ENCODE assay signal across 8 cellular contexts in the genomic region with DNA sequence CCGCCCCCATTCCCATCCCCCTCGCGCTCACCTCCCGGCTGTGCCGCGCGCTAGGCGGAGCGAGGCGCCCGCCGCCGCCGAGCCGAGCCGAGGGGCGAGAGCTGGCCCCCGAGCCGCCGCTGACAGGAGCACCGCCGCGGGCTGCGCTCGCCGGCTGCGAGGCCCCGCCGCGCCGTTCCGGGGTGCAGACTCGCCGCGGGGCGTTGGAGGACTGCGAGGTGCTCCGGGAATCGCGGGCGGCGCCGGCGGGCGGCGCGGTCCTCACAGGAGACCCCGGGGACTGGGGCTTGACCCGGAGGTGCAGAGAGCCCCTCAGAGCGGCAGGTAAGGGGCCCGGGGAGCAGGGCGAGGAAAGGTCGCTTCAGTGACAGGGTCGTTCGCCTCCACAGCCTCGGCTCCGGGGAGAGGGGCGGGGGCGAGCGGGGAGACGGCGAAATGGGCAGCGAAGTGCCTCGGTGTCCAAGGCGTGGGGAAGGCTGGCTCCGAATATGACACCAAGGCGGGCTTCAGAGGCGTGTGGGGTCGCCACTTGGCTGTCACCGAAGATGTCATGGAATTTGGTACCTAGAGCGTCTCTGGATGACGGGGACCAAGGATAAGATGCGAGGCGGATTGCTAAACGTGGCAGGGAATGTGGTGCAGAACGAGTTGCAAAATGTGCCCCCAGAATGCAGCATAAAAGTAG. TPM values are rescaled to one million over a fixed set of nuclear protein-coding genes. Genes with fewer than 3 reads are reported as not detected.
DNase-seq lines count a peak whose midpoint lies in the region; ATAC-seq and TF ChIP-seq lines count a peak whose summit lies in the region.

No MANE protein-coding gene starts in this region.

- no peak for TF ChIP-seq POLR2A in NB4 (IDR thresholded peaks at IDR 0.05; ENCODE audit: extremely low read depth, insufficient read length)

- peak overlapping the region; percentile 58 for H3K27ac Mint-ChIP-seq in activated T-cell treated with anti-CD3 and anti-CD28 coated beads, Interleukin-2, amount 50 U/mL, for 24 hours
- H3K27ac Mint-ChIP-seq in type B pancreatic cell: peak overlapping the region; percentile 39

- H4K20me1 ChIP-seq in BLaER1 treated with 17β-estradiol and CSF1 and Interleukin-3, amounts not matched to agents 10 nM and 100 nM: peaks cover 0 to 8% (median 0%) of the 10 kb centered on the region in 11 experiments; a peak in 5 of 22 replicates

- TF ChIP-seq CTCF in NB4 (IDR thresholded peaks at IDR 0.05; ENCODE audit: low read depth, low read length) (no peak), fibroblast of the aortic adventitia (IDR thresholded peaks at IDR 0.05; ENCODE audit: insufficient read depth, low read length) (no peak), neutrophil (IDR thresholded peaks at IDR 0.05) (no peak), type B pancreatic cell (conservative IDR thresholded peaks at IDR 0.05) (no peak)

- ATAC-seq in GM21381 (IDR thresholded peaks at IDR 0.05; ENCODE audit: unreplicated experiment): peak; percentile 12

- no peaks in the 10 kb centered on the region for H3K9me3 Mint-ChIP-seq in activated T-cell treated with anti-CD3 and anti-CD28 coated beads, Interleukin-2, amount 50 U/mL, for 24 hours
- H3K9me3 Mint-ChIP-seq in type B pancreatic cell: no peaks in the 10 kb centered on the region

- peak overlapping the region; percentile 80 to 93 (median 86) for H3K9ac ChIP-seq in BLaER1 treated with 17β-estradiol and CSF1 and Interleukin-3, amounts not matched to agents 10 nM and 100 nM

- peak overlapping the region; percentile 62 to 81 (median 78) for H3K27ac ChIP-seq in BLaER1 treated with 17β-estradiol and CSF1 and Interleukin-3, amounts not matched to agents 10 nM and 100 nM
- peak overlapping the region; percentile 85 for H3K27ac ChIP-seq in neutrophil

- H3K4me1 ChIP-seq in BLaER1 treated with 17β-estradiol and CSF1 and Interleukin-3, amounts not matched to agents 10 nM and 100 nM: peaks cover 15 to 29% (median 22%) of the 10 kb centered on the region in 10 experiments
- peaks cover 26 to 31% of the 10 kb centered on the region in 2 experiments for H3K4me1 ChIP-seq in neutrophil (ENCODE audit: control insufficient read depth in 1 of 2, insufficient read depth in 1 of 2, low read depth in 1 of 2, low read length in 1 of 2)

- H3K4me3 Mint-ChIP-seq in activated T-cell treated with anti-CD3 and anti-CD28 coated beads, Interleukin-2, amount 50 U/mL, for 24 hours: peak overlapping the region; percentile 81
- H3K4me3 Mint-ChIP-seq in type B pancreatic cell: peak overlapping the region; percentile 92

- no peaks in the 10 kb centered on the region for H3K36me3 ChIP-seq in BLaER1 treated with 17β-estradiol and CSF1 and Interleukin-3, amounts not matched to agents 10 nM and 100 nM
- H3K36me3 ChIP-seq in neutrophil: no peaks in the 10 kb centered on the region

- no peaks in the 10 kb centered on the region for H3K36me3 Mint-ChIP-seq in activated T-cell treated with anti-CD3 and anti-CD28 coated beads, Interleukin-2, amount 50 U/mL, for 24 hours (ENCODE audit: low read depth)
- no peaks in the 10 kb centered on the region for H3K36me3 Mint-ChIP-seq in type B pancreatic cell

- H3K27me3 ChIP-seq in BLaER1 treated with 17β-estradiol and CSF1 and Interleukin-3, amounts not matched to agents 10 nM and 100 nM: no peaks in the 10 kb centered on the region
- peaks cover 22% of the 10 kb centered on the region for H3K27me3 ChIP-seq in neutrophil

- 0 out of 22 replicates have a peak, but pooled peaks cover 0 to 2% (median 0%) of the 10 kb centered on the region in 11 experiments for H3K9me3 ChIP-seq in BLaER1 treated with 17β-estradiol and CSF1 and Interleukin-3, amounts not matched to agents 10 nM and 100 nM (replicated peaks in 1 of 11)
- H3K9me3 ChIP-seq in neutrophil: no peaks in the 10 kb centered on the region

- H3K4me1 Mint-ChIP-seq in activated T-cell treated with anti-CD3 and anti-CD28 coated beads, Interleukin-2, amount 50 U/mL, for 24 hours (ENCODE audit: low read depth): peaks cover 29% of the 10 kb centered on the region
- peaks cover 17% of the 10 kb centered on the region for H3K4me1 Mint-ChIP-seq in type B pancreatic cell (ENCODE audit: unreplicated experiment)

- H3K4me2 ChIP-seq in BLaER1 treated with 17β-estradiol and CSF1 and Interleukin-3, amounts not matched to agents 10 nM and 100 nM: peak overlapping the region; percentile 83 to 97 (median 94)

- peak overlapping the region; percentile 89 to 99 (median 95) for H3K4me3 ChIP-seq in BLaER1 treated with 17β-estradiol and CSF1 and Interleukin-3, amounts not matched to agents 10 nM and 100 nM
- H3K4me3 ChIP-seq in NB4 (ENCODE audit: low read depth, low read length) (peak overlapping the region; percentile 57), fibroblast of the aortic adventitia (ENCODE audit: low read depth, low read length) (peak overlapping the region; percentile 83), neutrophil (ENCODE audit: low read depth in 1 of 2, low read length in 1 of 2) (peak overlapping the region; percentile 85 to 89)

- H3K27me3 Mint-ChIP-seq in activated T-cell treated with anti-CD3 and anti-CD28 coated beads, Interleukin-2, amount 50 U/mL, for 24 hours: peaks cover 32% of the 10 kb centered on the region
- H3K27me3 Mint-ChIP-seq in type B pancreatic cell: peaks cover 22% of the 10 kb centered on the region

- DNase-seq in NB4 (ENCODE audit: low read depth) (peak; percentile 28), fibroblast of the aortic adventitia (ENCODE audit: low read depth) (no peak), type B pancreatic cell (ENCODE audit: extremely low spot score, unreplicated experiment) (no peak), pons (ENCODE audit: low spot score) (no peak)
- peak; percentile 79 for DNase-seq in activated T-cell treated with anti-CD3 and anti-CD28 coated beads, Interleukin-2, amount 50 U/mL, for 24 hours

RNA-seq across cellular contexts. Expression of gene TANC2, which starts 0.5 kb away (rescaled TPM):
- total RNA-seq in fibroblast of the aortic adventitia (ENCODE audit: low replicate concordance) (30.1 and 30.8 TPM in 2 replicates), type B pancreatic cell (ENCODE audit: low replicate concordance) (41.8 and 50.6 TPM in 2 replicates)

Comparison
In these comparisons a context has a peak if more than half of its experiments do, and no peak if none do; other contexts are left out.
1. DNase-seq: peak in NB4 (single experiment) and activated T-cell treated with anti-CD3 and anti-CD28 coated beads, Interleukin-2, amount 50 U/mL, for 24 hours (single experiment); none in fibroblast of the aortic adventitia (single experiment), type B pancreatic cell (single experiment) and pons (single experiment).
2. Peak in every context shown above with its lines, with median percentiles within 50 percentile points of each other: H3K4me3 ChIP-seq.